1 cellular context compared by ENCODE assay signal in genomic region chr19:52689804-52690394, GRCh38.
TF ChIP-seq lines count a peak whose summit lies in the region.

No MANE protein-coding gene starts in this region.

TF ChIP-seq in endothelial cell of umbilical vein, 7 proteins besides CTCF, POLR2A, EP300 and RAD21 (continued from another document):
- TF ChIP-seq FOS (IDR thresholded peaks at IDR 0.05; ENCODE audit: borderline replicate concordance, insufficient read depth, low read length), result no peak
- no peak for TF ChIP-seq POLR2AphosphoS5 (IDR thresholded peaks at IDR 0.05; ENCODE audit: insufficient read depth, low read depth, low read length)
